27 cellular contexts compared by ENCODE assay signal in the genomic region with DNA sequence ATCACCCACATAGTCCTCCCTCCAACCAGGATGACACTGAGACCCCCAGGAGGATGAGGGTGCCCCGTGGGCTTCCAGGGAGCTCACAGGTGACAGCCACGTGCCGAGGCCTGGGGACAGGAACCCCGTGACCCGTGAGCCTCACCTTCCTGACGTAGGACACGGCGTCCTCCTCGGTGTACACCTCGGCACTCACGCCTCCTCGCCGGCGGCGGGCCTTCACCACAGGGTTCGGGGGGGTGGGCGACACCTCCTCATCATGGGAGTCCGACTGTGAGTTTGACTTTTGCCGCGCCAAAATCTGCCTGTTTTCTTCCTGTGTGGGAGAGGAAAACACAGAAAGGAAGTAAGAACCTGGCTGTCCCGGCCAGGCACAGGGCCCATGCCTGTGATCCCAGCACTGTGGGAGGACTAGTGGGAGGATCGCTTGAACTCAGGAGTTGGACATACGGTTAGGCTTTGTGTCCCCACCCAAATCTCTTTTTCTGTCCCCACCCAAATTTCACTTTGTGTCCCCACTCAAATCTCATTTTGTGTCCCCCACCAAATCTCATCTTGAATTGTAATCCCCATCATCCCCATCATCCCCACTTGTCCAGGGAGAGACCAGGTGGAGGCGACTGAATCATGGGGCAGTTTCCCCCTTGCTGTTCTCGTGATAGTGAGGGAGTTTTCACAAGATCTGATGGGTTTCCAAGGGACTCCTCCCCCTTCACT. TPM values are rescaled to one million over a fixed set of nuclear protein-coding genes. Genes with fewer than 3 reads are reported as not detected.
A peak's percentile ranks its signal among the peaks of the same experiment; 100 is the strongest.
DNase-seq lines count a peak whose midpoint lies in the region; ATAC-seq, FAIRE-seq and TF ChIP-seq lines count a peak whose summit lies in the region.
"Had no signal": no experiment of that assay in that cellular context is flagged by ENCODE, and none has a peak within 500 bp of the region (broad histone marks: within the 10 kb centered on the region; RNA-seq: fewer than 3 reads in every experiment).

No MANE protein-coding gene starts in this region.

- ATAC-seq in sciatic nerve, result no peak
- ATAC-seq in GM19328 (IDR thresholded peaks at IDR 0.05; ENCODE audit: unreplicated experiment), result no peak

- CTCF ChIA-PET in HEK293 (lab: Yijun Ruan, JAX) (interaction anchor here (0.6 kb wide), 1 partner anchor 14 kb away, joined by 3 read pairs; no protein-coding TSS in a partner anchor), MCF 10A (lab: Yijun Ruan, JAX) (interaction anchor here (0.6 kb wide), 2 partner anchors 51 to 162 kb away, joined by 3 to 4 read pairs; no protein-coding TSS in a partner anchor)

- BruUV-seq in MCF 10A (replicated peaks; lab: Mats Ljungman, UMichigan), result no TSS peak

- no peak for FAIRE-seq in kidney (lab: Jason Lieb, UNC)
- FAIRE-seq: A204.1 had no signal

- no peak overlapping the region for H3K9ac ChIP-seq in kidney (ENCODE audit: low read length in 2 of 2)

- TF ChIP-seq CTCF in HEK293 (tag by site-specific recombination; IDR thresholded peaks at IDR 0.05) (no peak), chondrocyte (IDR thresholded peaks at IDR 0.05) (no peak), kidney (IDR thresholded peaks at IDR 0.05; ENCODE audit: borderline replicate concordance, extremely low read depth, insufficient read depth) (no peak), MCF 10A (IDR thresholded peaks at IDR 0.05; ENCODE audit: unreplicated experiment) (no peak)

- DNase-seq in chondrocyte (ENCODE audit: low spot score), result peak; percentile 78
- DNase-seq in kidney, result peak; percentile 53
- DNase-seq in sciatic nerve (ENCODE audit: low spot score), result peak; percentile 42
- no peak for DNase-seq in kidney tubule cell (ENCODE audit: low spot score)
- no peak for DNase-seq in MCF 10A (ENCODE audit: unreplicated experiment)
- DNase-seq: EL, GF-D8, H7, HFFc6, Kasumi-1, MG63, NCI-H1048, NCI-H1436, NCI-H1930, NCI-H2227 treated with DMSO at 0.1 percent for 48 hours, NCI-H510A, NCI-H748 treated with DMSO at 0.1 percent for 48 hours, RPMI8226, SHP77 treated with DMSO at 0.1 percent for 48 hours had no signal

- POLR2A ChIA-PET in HEK293 (lab: Yijun Ruan, JAX), result interaction anchor here (0.7 kb wide), 1 partner anchor 335 kb away, joined by 3 read pairs; no protein-coding TSS in a partner anchor
- POLR2A ChIA-PET in MCF 10A (lab: Yijun Ruan, JAX), result interaction anchor here (0.7 kb wide), 1 partner anchor 51 kb away, joined by 3 read pairs; no protein-coding TSS in a partner anchor

- peaks cover 0 to 4% of the 10 kb centered on the region in 2 experiments; a peak in 2 of 3 replicates for H3K36me3 ChIP-seq in HEK293 (ENCODE audit: control insufficient read depth in 2 of 2, insufficient read depth in 1 of 2, low read length in 2 of 2)
- peaks cover 0 to 5% of the 10 kb centered on the region in 2 donors for H3K36me3 ChIP-seq in kidney (ENCODE audit: control insufficient read depth in 1 of 2, insufficient read depth in 2 of 2, low read length in 2 of 2)
- H3K36me3 ChIP-seq: MG63 had no signal

- H3K4me3 ChIP-seq in HEK293 (ENCODE audit: low read depth, low read length) (no peak overlapping the region), kidney (ENCODE audit: low read length in 2 of 2) (no peak overlapping the region)
- H3K4me3 ChIP-seq: MG63, PC-9, SK-N-MC had no signal

- H3K36me3 Mint-ChIP-seq in chondrocyte (ENCODE audit: low read depth) (peaks cover 10% of the 10 kb centered on the region), MCF 10A (ENCODE audit: insufficient read depth, unreplicated experiment) (peaks cover 34% of the 10 kb centered on the region)

- H3K27ac ChIP-seq in HEK293 (ENCODE audit: extremely low read depth, low read depth, low read length) (no peak overlapping the region), kidney (ENCODE audit: low read depth in 2 of 2, low read length in 2 of 2) (no peak overlapping the region)
- H3K27ac ChIP-seq: PC-9, SK-N-MC had no signal

- H3K9me3 ChIP-seq in HEK293 (ENCODE audit: control insufficient read depth, insufficient read depth, low read depth, low read length) (no peaks in the 10 kb centered on the region), kidney (ENCODE audit: control insufficient read depth in 1 of 2, low read length in 2 of 2) (peaks cover 2% of the 10 kb centered on the region in 2 donors)

- intact Hi-C loops in kidney (cut with DNase I), result no loop called here
- intact Hi-C loops in sciatic nerve (cut with DNase I), result no loop called here
- intact Hi-C loops in MCF 10A (cut with micrococcal nuclease), result no loop called here

- H3K27me3 Mint-ChIP-seq in chondrocyte (ENCODE audit: low read depth) (no peaks in the 10 kb centered on the region), MCF 10A (ENCODE audit: insufficient read depth, unreplicated experiment) (no peaks in the 10 kb centered on the region)
- H3K27me3 Mint-ChIP-seq: B cell, IgD-negative memory B cell had no signal

- no peak overlapping the region for H3K4me3 Mint-ChIP-seq in chondrocyte (ENCODE audit: unreplicated experiment)
- H3K4me3 Mint-ChIP-seq in MCF 10A (ENCODE audit: unreplicated experiment), result no peak overlapping the region
- H3K4me3 Mint-ChIP-seq: B cell, CD14-positive monocyte, HFFc6, IgD-negative memory B cell had no signal

- H3K4me1 ChIP-seq in HEK293 (ENCODE audit: control insufficient read depth, insufficient read depth, low read length) (no peaks in the 10 kb centered on the region), kidney (ENCODE audit: control insufficient read depth in 1 of 2, insufficient read depth in 1 of 2, low read depth in 1 of 2, low read length in 2 of 2) (no peaks in the 10 kb centered on the region)

- H3K27ac Mint-ChIP-seq in chondrocyte (ENCODE audit: unreplicated experiment) (no peak overlapping the region), MCF 10A (ENCODE audit: low read depth, unreplicated experiment) (no peak overlapping the region)
- H3K27ac Mint-ChIP-seq: B cell, CD14-positive monocyte, HFFc6, IgD-negative memory B cell had no signal

- H3K4me1 Mint-ChIP-seq in chondrocyte (ENCODE audit: low read depth) (no peaks in the 10 kb centered on the region), MCF 10A (ENCODE audit: insufficient read depth, unreplicated experiment) (no peaks in the 10 kb centered on the region)
- H3K4me1 Mint-ChIP-seq: B cell, CD14-positive monocyte, IgD-negative memory B cell had no signal

- H3K9me3 Mint-ChIP-seq in chondrocyte (ENCODE audit: low read depth) (peaks cover 6% of the 10 kb centered on the region), MCF 10A (ENCODE audit: unreplicated experiment) (peaks cover 8% of the 10 kb centered on the region)

TF ChIP-seq in HEK293, 187 proteins besides CTCF, POLR2A, EP300 and RAD21:
- TF ChIP-seq, protein P1, sequence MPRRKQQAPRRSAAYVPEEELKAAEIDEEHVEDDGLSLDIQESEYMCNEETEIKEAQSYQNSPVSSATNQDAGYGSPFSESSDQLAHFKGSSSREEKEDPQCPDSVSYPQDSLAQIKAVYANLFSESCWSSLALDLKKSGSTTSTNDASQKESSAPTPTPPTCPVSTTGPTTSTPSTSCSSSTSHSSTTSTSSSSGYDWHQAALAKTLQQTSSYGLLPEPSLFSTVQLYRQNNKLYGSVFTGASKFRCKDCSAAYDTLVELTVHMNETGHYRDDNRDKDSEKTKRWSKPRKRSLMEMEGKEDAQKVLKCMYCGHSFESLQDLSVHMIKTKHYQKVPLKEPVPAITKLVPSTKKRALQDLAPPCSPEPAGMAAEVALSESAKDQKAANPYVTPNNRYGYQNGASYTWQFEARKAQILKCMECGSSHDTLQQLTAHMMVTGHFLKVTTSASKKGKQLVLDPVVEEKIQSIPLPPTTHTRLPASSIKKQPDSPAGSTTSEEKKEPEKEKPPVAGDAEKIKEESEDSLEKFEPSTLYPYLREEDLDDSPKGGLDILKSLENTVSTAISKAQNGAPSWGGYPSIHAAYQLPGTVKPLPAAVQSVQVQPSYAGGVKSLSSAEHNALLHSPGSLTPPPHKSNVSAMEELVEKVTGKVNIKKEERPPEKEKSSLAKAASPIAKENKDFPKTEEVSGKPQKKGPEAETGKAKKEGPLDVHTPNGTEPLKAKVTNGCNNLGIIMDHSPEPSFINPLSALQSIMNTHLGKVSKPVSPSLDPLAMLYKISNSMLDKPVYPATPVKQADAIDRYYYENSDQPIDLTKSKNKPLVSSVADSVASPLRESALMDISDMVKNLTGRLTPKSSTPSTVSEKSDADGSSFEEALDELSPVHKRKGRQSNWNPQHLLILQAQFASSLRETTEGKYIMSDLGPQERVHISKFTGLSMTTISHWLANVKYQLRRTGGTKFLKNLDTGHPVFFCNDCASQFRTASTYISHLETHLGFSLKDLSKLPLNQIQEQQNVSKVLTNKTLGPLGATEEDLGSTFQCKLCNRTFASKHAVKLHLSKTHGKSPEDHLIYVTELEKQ (tag by site-specific recombination; IDR thresholded peaks at IDR 0.05; ENCODE audit: borderline replicate concordance), result no peak
- TF ChIP-seq, protein P2, sequence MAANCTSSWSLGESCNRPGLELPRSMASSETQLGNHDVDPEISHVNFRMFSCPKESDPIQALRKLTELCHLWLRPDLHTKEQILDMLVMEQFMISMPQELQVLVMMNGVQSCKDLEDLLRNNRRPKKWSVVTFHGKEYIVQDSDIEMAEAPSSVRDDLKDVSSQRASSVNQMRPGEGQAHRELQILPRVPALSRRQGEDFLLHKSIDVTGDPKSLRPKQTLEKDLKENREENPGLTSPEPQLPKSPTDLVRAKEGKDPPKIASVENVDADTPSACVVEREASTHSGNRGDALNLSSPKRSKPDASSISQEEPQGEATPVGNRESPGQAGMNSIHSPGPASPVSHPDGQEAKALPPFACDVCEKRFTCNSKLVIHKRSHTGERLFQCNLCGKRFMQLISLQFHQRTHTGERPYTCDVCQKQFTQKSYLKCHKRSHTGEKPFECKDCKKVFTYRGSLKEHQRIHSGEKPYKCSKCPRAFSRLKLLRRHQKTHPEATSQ (tag by site-specific recombination; IDR thresholded peaks at IDR 0.05), result peak; percentile 95
TF ChIP-seq in HEK293: peak in this region for 1.

RNA-seq across cellular contexts. Expression of a gene that starts 45.9 kb away (rescaled TPM):
- 15.3 to 23.2 TPM (median 16.6 TPM) in 3 replicates for total RNA-seq in chondrocyte
- 29.7 TPM for total RNA-seq in kidney
- polyA plus RNA-seq in kidney (ENCODE audit: insufficient read depth, low read depth, low replicate concordance), result 11.6 TPM
- 19.0 TPM for total RNA-seq in sciatic nerve
- 35.6 and 37.6 TPM in 2 replicates for total RNA-seq in MCF 10A (2022)

RNA-seq across cellular contexts. Expression of a gene that starts 46.5 kb away (rescaled TPM):
- total RNA-seq in chondrocyte, result 7.7 to 8.6 TPM (median 7.9 TPM) in 3 replicates
- 15.9 TPM for total RNA-seq in kidney
- polyA plus RNA-seq in kidney (ENCODE audit: insufficient read depth, low read depth, low replicate concordance), result 21.4 TPM
- 11.1 TPM for total RNA-seq in sciatic nerve
- total RNA-seq in MCF 10A (2022), result 25.4 and 31.5 TPM in 2 replicates

Comparison
In these comparisons a context has a peak if more than half of its experiments do, and no peak if none do; other contexts are left out.
1. DNase-seq: peak in chondrocyte (single experiment), kidney (single experiment) and sciatic nerve (single experiment); none in kidney tubule cell (single experiment) and MCF 10A (single experiment).